Comparison of ENCODE assay signal across 1 cellular context in the genomic region with DNA sequence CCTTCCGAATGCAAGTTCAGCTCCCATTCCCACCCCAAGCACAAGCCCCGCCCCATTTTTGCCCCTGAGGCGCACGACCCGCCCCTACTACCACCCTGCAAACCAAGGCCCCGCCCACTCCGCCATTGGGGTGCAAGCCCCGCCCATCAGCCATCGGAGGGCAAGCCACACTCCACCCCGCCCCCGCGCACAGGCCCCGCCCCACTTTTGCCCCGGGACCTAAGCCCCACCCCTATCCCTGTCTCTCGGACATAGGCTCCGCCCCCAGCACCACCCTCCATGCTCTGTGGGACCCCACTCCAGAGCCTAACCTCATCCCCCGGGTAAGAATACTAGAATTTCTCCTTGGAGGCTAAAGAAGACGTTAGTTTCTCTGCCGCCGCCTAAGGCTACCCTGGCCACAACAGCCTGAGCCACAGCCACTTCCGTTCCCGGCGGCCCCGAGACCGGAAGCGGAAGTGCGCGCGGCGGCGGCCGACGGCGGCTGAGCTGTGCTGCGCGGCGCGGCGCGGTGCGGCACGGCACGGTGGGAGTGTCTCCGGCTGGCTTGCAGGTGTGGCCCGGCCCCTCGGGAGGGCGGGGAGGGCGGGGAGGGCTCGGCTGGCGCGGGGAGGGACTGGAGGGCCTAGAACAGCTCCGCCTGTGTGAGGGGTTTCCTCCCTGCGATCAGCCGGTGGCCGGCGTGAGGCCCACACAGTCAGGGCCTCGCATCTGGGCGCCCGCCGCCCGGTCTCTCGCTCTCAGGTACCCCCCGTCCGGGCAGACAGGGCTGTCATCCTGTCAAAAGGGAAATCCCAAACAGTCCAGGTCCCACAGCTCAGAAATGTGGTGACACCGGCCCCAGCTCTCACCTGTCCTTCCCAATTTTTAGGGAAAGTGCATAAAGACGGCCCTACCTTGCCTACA.
TF ChIP-seq lines count a peak whose summit lies in the region.

ZNF333 (plus strand) TSS at position 451 of the 906 bp plus-strand sequence. CDS start 3,444 bp downstream, outside the sequence.

TF ChIP-seq in K562, 482 proteins besides CTCF, POLR2A, EP300 and RAD21 (continued from another document and continues in another):
- TF ChIP-seq, protein P1, sequence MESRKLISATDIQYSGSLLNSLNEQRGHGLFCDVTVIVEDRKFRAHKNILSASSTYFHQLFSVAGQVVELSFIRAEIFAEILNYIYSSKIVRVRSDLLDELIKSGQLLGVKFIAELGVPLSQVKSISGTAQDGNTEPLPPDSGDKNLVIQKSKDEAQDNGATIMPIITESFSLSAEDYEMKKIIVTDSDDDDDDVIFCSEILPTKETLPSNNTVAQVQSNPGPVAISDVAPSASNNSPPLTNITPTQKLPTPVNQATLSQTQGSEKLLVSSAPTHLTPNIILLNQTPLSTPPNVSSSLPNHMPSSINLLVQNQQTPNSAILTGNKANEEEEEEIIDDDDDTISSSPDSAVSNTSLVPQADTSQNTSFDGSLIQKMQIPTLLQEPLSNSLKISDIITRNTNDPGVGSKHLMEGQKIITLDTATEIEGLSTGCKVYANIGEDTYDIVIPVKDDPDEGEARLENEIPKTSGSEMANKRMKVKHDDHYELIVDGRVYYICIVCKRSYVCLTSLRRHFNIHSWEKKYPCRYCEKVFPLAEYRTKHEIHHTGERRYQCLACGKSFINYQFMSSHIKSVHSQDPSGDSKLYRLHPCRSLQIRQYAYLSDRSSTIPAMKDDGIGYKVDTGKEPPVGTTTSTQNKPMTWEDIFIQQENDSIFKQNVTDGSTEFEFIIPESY (CRISPR knock-in tag; IDR thresholded peaks at IDR 0.05): no peak
- TF ChIP-seq ZNF408 (CRISPR knock-in tag; IDR thresholded peaks at IDR 0.05; ENCODE audit: low read depth) (no peak), POLR2H (tag; IDR thresholded peaks at IDR 0.05; ENCODE audit: low read depth) (peak; percentile 92), ZNF41 (CRISPR knock-in tag; conservative IDR thresholded peaks at IDR 0.05) (no peak), BCOR (IDR thresholded peaks at IDR 0.05) (no peak), SETDB1 (IDR thresholded peaks at IDR 0.05; ENCODE audit: low read length) (no peak), CBX5 (IDR thresholded peaks at IDR 0.05; ENCODE audit: borderline replicate concordance, low read depth) (no peak), CBFA2T3 (IDR thresholded peaks at IDR 0.05) (no peak), MEIS2 (IDR thresholded peaks at IDR 0.05; ENCODE audit: partially characterized antibody) (no peak), NR1H2 (CRISPR knock-in tag; IDR thresholded peaks at IDR 0.05) (no peak), KDM5B (IDR thresholded peaks at IDR 0.05; ENCODE audit: insufficient replicate concordance, low read depth, low read length) (peak; percentile 80), HNRNPK (IDR thresholded peaks at IDR 0.05; ENCODE audit: low read depth, low read length, poor library complexity, severe bottlenecking) (no peak), KAT7 (CRISPR knock-in tag; IDR thresholded peaks at IDR 0.05; ENCODE audit: borderline replicate concordance) (peak; percentile 75; the same call in 1 of the 2 replicates), NFATC3 (IDR thresholded peaks at IDR 0.05) (no peak), ZNF146 (CRISPR knock-in tag; IDR thresholded peaks at IDR 0.05; ENCODE audit: unreplicated experiment) (no peak), PHF8 (IDR thresholded peaks at IDR 0.05; ENCODE audit: borderline replicate concordance, low read length) (peak; percentile 87), ZFP91 (CRISPR knock-in tag; IDR thresholded peaks at IDR 0.05) (no peak), NUFIP1 (IDR thresholded peaks at IDR 0.05; ENCODE audit: partially characterized antibody) (no peak), BCL6 (CRISPR knock-in tag; IDR thresholded peaks at IDR 0.05) (no peak), KLF13 (tag; IDR thresholded peaks at IDR 0.05; ENCODE audit: borderline replicate concordance, low read depth) (no peak), XRCC5 (IDR thresholded peaks at IDR 0.05; ENCODE audit: low read depth, low read length) (no peak), RBM15 (IDR thresholded peaks at IDR 0.05; ENCODE audit: insufficient read depth, low read length) (no peak), HNRNPL (IDR thresholded peaks at IDR 0.05; ENCODE audit: low read depth, low read length) (no peak), SPI1 (IDR thresholded peaks at IDR 0.05; ENCODE audit: borderline replicate concordance, low read depth, low read length) (peak; percentile 92), KAT2B (IDR thresholded peaks at IDR 0.05; ENCODE audit: low read depth, low read length) (no peak), ZNF282 (CRISPR knock-in tag; IDR thresholded peaks at IDR 0.05) (no peak), EP400 (IDR thresholded peaks at IDR 0.05) (peak; percentile 53; the same call in 1 of the 2 replicates), NR2C2 (CRISPR knock-in tag; IDR thresholded peaks at IDR 0.05) (no peak), NR2C2 (tag; IDR thresholded peaks at IDR 0.05) (peak; percentile 83), KHSRP (IDR thresholded peaks at IDR 0.05) (no peak), ZBTB26 (CRISPR knock-in tag; IDR thresholded peaks at IDR 0.05) (no peak)
- TF ChIP-seq, protein P2, sequence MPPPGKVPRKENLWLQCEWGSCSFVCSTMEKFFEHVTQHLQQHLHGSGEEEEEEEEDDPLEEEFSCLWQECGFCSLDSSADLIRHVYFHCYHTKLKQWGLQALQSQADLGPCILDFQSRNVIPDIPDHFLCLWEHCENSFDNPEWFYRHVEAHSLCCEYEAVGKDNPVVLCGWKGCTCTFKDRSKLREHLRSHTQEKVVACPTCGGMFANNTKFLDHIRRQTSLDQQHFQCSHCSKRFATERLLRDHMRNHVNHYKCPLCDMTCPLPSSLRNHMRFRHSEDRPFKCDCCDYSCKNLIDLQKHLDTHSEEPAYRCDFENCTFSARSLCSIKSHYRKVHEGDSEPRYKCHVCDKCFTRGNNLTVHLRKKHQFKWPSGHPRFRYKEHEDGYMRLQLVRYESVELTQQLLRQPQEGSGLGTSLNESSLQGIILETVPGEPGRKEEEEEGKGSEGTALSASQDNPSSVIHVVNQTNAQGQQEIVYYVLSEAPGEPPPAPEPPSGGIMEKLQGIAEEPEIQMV (tag; conservative IDR thresholded peaks at IDR 0.05; ENCODE audit: low read depth): no peak
- TF ChIP-seq, protein P3, sequence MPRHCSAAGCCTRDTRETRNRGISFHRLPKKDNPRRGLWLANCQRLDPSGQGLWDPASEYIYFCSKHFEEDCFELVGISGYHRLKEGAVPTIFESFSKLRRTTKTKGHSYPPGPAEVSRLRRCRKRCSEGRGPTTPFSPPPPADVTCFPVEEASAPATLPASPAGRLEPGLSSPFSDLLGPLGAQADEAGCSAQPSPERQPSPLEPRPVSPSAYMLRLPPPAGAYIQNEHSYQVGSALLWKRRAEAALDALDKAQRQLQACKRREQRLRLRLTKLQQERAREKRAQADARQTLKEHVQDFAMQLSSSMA (CRISPR knock-in tag; IDR thresholded peaks at IDR 0.05): no peak
- TF ChIP-seq, protein P4, sequence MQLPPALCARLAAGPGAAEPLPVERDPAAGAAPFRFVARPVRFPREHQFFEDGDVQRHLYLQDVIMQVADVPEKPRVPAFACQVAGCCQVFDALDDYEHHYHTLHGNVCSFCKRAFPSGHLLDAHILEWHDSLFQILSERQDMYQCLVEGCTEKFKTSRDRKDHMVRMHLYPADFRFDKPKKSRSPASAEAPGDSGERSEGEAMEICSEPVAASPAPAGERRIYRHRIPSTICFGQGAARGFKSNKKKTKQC (CRISPR knock-in tag; IDR thresholded peaks at IDR 0.05): no peak
- TF ChIP-seq, protein P5, sequence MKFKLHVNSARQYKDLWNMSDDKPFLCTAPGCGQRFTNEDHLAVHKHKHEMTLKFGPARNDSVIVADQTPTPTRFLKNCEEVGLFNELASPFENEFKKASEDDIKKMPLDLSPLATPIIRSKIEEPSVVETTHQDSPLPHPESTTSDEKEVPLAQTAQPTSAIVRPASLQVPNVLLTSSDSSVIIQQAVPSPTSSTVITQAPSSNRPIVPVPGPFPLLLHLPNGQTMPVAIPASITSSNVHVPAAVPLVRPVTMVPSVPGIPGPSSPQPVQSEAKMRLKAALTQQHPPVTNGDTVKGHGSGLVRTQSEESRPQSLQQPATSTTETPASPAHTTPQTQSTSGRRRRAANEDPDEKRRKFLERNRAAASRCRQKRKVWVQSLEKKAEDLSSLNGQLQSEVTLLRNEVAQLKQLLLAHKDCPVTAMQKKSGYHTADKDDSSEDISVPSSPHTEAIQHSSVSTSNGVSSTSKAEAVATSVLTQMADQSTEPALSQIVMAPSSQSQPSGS (CRISPR knock-in tag; IDR thresholded peaks at IDR 0.05): no peak
- TF ChIP-seq, protein P6, sequence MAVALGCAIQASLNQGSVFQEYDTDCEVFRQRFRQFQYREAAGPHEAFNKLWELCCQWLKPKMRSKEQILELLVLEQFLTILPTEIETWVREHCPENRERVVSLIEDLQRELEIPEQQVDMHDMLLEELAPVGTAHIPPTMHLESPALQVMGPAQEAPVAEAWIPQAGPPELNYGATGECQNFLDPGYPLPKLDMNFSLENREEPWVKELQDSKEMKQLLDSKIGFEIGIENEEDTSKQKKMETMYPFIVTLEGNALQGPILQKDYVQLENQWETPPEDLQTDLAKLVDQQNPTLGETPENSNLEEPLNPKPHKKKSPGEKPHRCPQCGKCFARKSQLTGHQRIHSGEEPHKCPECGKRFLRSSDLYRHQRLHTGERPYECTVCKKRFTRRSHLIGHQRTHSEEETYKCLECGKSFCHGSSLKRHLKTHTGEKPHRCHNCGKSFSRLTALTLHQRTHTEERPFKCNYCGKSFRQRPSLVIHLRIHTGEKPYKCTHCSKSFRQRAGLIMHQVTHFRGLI (CRISPR knock-in tag; IDR thresholded peaks at IDR 0.05): no peak
- TF ChIP-seq, protein P7, sequence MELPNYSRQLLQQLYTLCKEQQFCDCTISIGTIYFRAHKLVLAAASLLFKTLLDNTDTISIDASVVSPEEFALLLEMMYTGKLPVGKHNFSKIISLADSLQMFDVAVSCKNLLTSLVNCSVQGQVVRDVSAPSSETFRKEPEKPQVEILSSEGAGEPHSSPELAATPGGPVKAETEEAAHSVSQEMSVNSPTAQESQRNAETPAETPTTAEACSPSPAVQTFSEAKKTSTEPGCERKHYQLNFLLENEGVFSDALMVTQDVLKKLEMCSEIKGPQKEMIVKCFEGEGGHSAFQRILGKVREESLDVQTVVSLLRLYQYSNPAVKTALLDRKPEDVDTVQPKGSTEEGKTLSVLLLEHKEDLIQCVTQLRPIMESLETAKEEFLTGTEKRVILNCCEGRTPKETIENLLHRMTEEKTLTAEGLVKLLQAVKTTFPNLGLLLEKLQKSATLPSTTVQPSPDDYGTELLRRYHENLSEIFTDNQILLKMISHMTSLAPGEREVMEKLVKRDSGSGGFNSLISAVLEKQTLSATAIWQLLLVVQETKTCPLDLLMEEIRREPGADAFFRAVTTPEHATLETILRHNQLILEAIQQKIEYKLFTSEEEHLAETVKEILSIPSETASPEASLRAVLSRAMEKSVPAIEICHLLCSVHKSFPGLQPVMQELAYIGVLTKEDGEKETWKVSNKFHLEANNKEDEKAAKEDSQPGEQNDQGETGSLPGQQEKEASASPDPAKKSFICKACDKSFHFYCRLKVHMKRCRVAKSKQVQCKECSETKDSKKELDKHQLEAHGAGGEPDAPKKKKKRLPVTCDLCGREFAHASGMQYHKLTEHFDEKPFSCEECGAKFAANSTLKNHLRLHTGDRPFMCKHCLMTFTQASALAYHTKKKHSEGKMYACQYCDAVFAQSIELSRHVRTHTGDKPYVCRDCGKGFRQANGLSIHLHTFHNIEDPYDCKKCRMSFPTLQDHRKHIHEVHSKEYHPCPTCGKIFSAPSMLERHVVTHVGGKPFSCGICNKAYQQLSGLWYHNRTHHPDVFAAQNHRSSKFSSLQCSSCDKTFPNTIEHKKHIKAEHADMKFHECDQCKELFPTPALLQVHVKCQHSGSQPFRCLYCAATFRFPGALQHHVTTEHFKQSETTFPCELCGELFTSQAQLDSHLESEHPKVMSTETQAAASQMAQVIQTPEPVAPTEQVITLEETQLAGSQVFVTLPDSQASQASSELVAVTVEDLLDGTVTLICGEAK (IDR thresholded peaks at IDR 0.05): peak; percentile 97
- TF ChIP-seq, protein P7 (CRISPR knock-in tag; IDR thresholded peaks at IDR 0.05): no peak
